In genomic region chr5:6636293-6636692, GRCh38 we compare ENCODE assay signal across 21 cellular contexts. TPM values are rescaled to one million over a fixed set of nuclear protein-coding genes. Genes with fewer than 3 reads are reported as not detected.
DNase-seq lines count a peak whose midpoint lies in the region; ATAC-seq, FAIRE-seq and TF ChIP-seq lines count a peak whose summit lies in the region.
"Had no signal": no experiment of that assay in that cellular context is flagged by ENCODE, and none has a peak within 500 bp of the region (broad histone marks: within the 10 kb centered on the region; RNA-seq: fewer than 3 reads in every experiment).

No MANE protein-coding gene starts in this region.

- 0 out of 2 replicates have a peak, but pooled peaks cover under 1% of the 10 kb centered on the region for H4K20me1 ChIP-seq in HepG2 (ENCODE audit: insufficient read depth, low read length)

- H3K4me1 ChIP-seq in liver (ENCODE audit: control insufficient read depth in 4 of 4, insufficient read depth in 4 of 4, low read length in 3 of 4) (peaks cover 8 to 46% (median 34%) of the 10 kb centered on the region in 4 donors), HepG2 (ENCODE audit: insufficient read depth, low read length) (peaks cover 42% of the 10 kb centered on the region), left lung (peaks cover 0 to 33% of the 10 kb centered on the region in 2 donors)

- in situ Hi-C loops in HepG2 (cut with HindIII; ENCODE audit: extremely low pct_ligation_motif_present, low pct_unique_long_range_greater_than_20kb) = no loop called here

- peak overlapping the region; percentile 34 for H3K27ac Mint-ChIP-seq in activated T-helper 17 cell treated with anti-CD3 and anti-CD28 coated beads, Interleukin-2, amount 50 U/mL, for 72 hours
- H3K27ac Mint-ChIP-seq: activated CD8-positive, alpha-beta T cell treated with anti-CD3 and anti-CD28 coated beads, Interleukin-2, amount 10 ng/mL, durations not matched to agents 7 days and 5 days; activated T-cell treated with anti-CD3 and anti-CD28 coated beads, Interleukin-2, amount 50 U/mL, for 72 hours; CD8-positive, alpha-beta T cell had no signal

- no peak for TF ChIP-seq POLR2A in HepG2 (IDR thresholded peaks at IDR 0.05; ENCODE audit: insufficient read depth in 1 of 2, low read depth in 2 of 2, low read length in 2 of 2)

- peaks cover 8% of the 10 kb centered on the region for H3K4me1 Mint-ChIP-seq in activated T-helper 17 cell treated with anti-CD3 and anti-CD28 coated beads, Interleukin-2, amount 50 U/mL, for 72 hours

- no peaks in the 10 kb centered on the region for H3K27me3 Mint-ChIP-seq in activated T-helper 17 cell treated with anti-CD3 and anti-CD28 coated beads, Interleukin-2, amount 50 U/mL, for 72 hours

- H3K36me3 Mint-ChIP-seq in activated T-helper 17 cell treated with anti-CD3 and anti-CD28 coated beads, Interleukin-2, amount 50 U/mL, for 72 hours (ENCODE audit: low read depth) = peaks cover 18% of the 10 kb centered on the region

- H3K4me3 ChIP-seq in liver (ENCODE audit: low read depth in 1 of 3, low read length in 3 of 3) (no peak overlapping the region), HepG2 (replicated peaks in 1 of 3; ENCODE audit: insufficient read depth in 1 of 3, low read depth in 2 of 3, low read length in 3 of 3) (no peak overlapping the region), left lung (no peak overlapping the region), H7 (ENCODE audit: insufficient read depth, low read depth, low read length) (no peak overlapping the region)
- H3K4me3 ChIP-seq: cardiac muscle cell, dorsolateral prefrontal cortex, heart right ventricle, right atrium auricular region, uterus had no signal

- no peaks in the 10 kb centered on the region for H3K9me3 Mint-ChIP-seq in activated T-helper 17 cell treated with anti-CD3 and anti-CD28 coated beads, Interleukin-2, amount 50 U/mL, for 72 hours
- H3K9me3 Mint-ChIP-seq: activated T-cell treated with anti-CD3 and anti-CD28 coated beads, Interleukin-2, amount 50 U/mL, for 72 hours; CD8-positive, alpha-beta T cell; HFFc6 had no signal

- TF ChIP-seq EP300 in HepG2 (IDR thresholded peaks at IDR 0.05; ENCODE audit: low read depth in 2 of 2, low read length in 2 of 2) (no peak), HepG2 (CRISPR knock-in tag; IDR thresholded peaks at IDR 0.05; ENCODE audit: borderline replicate concordance) (no peak)

- H3K9me3 ChIP-seq in liver (ENCODE audit: control insufficient read depth in 4 of 4, low read length in 3 of 4) = no peaks in the 10 kb centered on the region
- no peaks in the 10 kb centered on the region for H3K9me3 ChIP-seq in HepG2 (ENCODE audit: low read length)
- H3K9me3 ChIP-seq in left lung = no peaks in the 10 kb centered on the region
- H3K9me3 ChIP-seq: heart right ventricle, neutrophil, right atrium auricular region, uterus had no signal

- no peak for ATAC-seq in HepG2
- ATAC-seq in activated T-helper 17 cell treated with anti-CD3 and anti-CD28 coated beads, Interleukin-2, amount 50 U/mL, for 72 hours (replicated peaks) = no peak
- peak; percentile 11 for ATAC-seq in left lung
- no peak for ATAC-seq in HG02798 (IDR thresholded peaks at IDR 0.05; ENCODE audit: poor library complexity, unreplicated experiment)
- ATAC-seq in GM21619 (IDR thresholded peaks at IDR 0.05; ENCODE audit: unreplicated experiment) = no peak
- ATAC-seq: activated CD8-positive, alpha-beta T cell treated with anti-CD3 and anti-CD28 coated beads, Interleukin-2, amount 10 ng/mL, durations not matched to agents 7 days and 5 days; activated T-cell treated with anti-CD3 and anti-CD28 coated beads, Interleukin-2, amount 50 U/mL, for 72 hours; CD8-positive, alpha-beta T cell; heart right ventricle; Right ventricle myocardium inferior had no signal

- H3K27me3 ChIP-seq in liver (ENCODE audit: control insufficient read depth in 4 of 4, insufficient read depth in 4 of 4, low read length in 3 of 4) (no peaks in the 10 kb centered on the region), HepG2 (ENCODE audit: control insufficient read depth in 1 of 2, insufficient read depth in 2 of 2, low read length in 2 of 2) (no peaks in the 10 kb centered on the region; a peak in 1 of 5 replicates), left lung (no peaks in the 10 kb centered on the region), H7 (ENCODE audit: control insufficient read depth, insufficient read depth, low read length) (no peaks in the 10 kb centered on the region)
- H3K27me3 ChIP-seq: cardiac muscle cell, dorsolateral prefrontal cortex, heart right ventricle, right atrium auricular region, uterus had no signal

- CTCF ChIA-PET in HepG2 (lab: Yijun Ruan, JAX; ENCODE audit: low intra/inter-chr PET ratio, low total read pairs) = no interaction called here

- H3K4me3 Mint-ChIP-seq in activated T-helper 17 cell treated with anti-CD3 and anti-CD28 coated beads, Interleukin-2, amount 50 U/mL, for 72 hours = no peak overlapping the region
- H3K4me3 Mint-ChIP-seq: activated CD8-positive, alpha-beta T cell treated with anti-CD3 and anti-CD28 coated beads, Interleukin-2, amount 10 ng/mL, durations not matched to agents 7 days and 5 days; activated T-cell treated with anti-CD3 and anti-CD28 coated beads, Interleukin-2, amount 50 U/mL, for 72 hours; CD8-positive, alpha-beta T cell had no signal

- H3K79me2 ChIP-seq in HepG2 (ENCODE audit: insufficient read depth, low read length) = peaks cover 20% of the 10 kb centered on the region

- H2AFZ ChIP-seq in HepG2 (ENCODE audit: low read length) = no peak overlapping the region

- H3K36me3 ChIP-seq in liver (ENCODE audit: control insufficient read depth in 4 of 4, insufficient read depth in 3 of 4, low read depth in 1 of 4, low read length in 3 of 4) (peaks cover 0 to 3% (median 0%) of the 10 kb centered on the region in 4 donors), HepG2 (replicated peaks in 1 of 2; ENCODE audit: control insufficient read depth in 1 of 2, insufficient read depth in 2 of 2, low read length in 2 of 2) (peaks cover 0 to 2% of the 10 kb centered on the region in 2 experiments; a peak in 1 of 5 replicates), left lung (peaks cover 0 to 1% of the 10 kb centered on the region in 2 donors), H7 (replicated peaks; ENCODE audit: control insufficient read depth, insufficient read depth, low read length) (peaks cover 4% of the 10 kb centered on the region)
- H3K36me3 ChIP-seq: neutrophil, right atrium auricular region, uterus had no signal

- POLR2A ChIA-PET in HepG2 (lab: Yijun Ruan, JAX) = no interaction called here

- no TSS peak for BruUV-seq in HepG2 (replicated peaks; lab: Mats Ljungman, UMichigan)

- H3K27ac ChIP-seq in liver (ENCODE audit: low read depth in 1 of 2, low read length in 2 of 2) (peak overlapping the region; percentile 18 to 56), HepG2 (ENCODE audit: extremely low read length, insufficient read depth, low read length) (no peak overlapping the region), left lung (no peak overlapping the region)
- H3K27ac ChIP-seq: cardiac muscle cell, dorsolateral prefrontal cortex, heart right ventricle, neutrophil, right atrium auricular region, uterus had no signal

- DNase-seq in HepG2 (ENCODE audit: low spot score) (no peak), left lung (peak; percentile 43 to 76), H7 (no peak), Kasumi-1 (lab: John Stamatoyannopoulos, UW) (no peak)
- DNase-seq: activated CD8-positive, alpha-beta T cell treated with anti-CD3 and anti-CD28 coated beads, Interleukin-2, amount 10 ng/mL, durations not matched to agents 7 days and 5 days; activated T-cell treated with anti-CD3 and anti-CD28 coated beads, Interleukin-2, amount 50 U/mL, for 72 hours; CD8-positive, alpha-beta T cell; dorsolateral prefrontal cortex; heart right ventricle; HFFc6; kidney; stimulated activated naive CD4-positive, alpha-beta T cell treated with Interleukin-2 at 50 U/mL for 16 hours; uterus had no signal

- no peak for FAIRE-seq in HepG2 (lab: Jason Lieb, UNC)
- FAIRE-seq: kidney had no signal

- intact Hi-C loops in HepG2 (cut with micrococcal nuclease; ENCODE audit: unreplicated experiment) = no loop called here
- intact Hi-C loops in left lung (cut with DNase I) = loop anchor here in 1 of 2 donors (10.0 kb wide), 1 partner anchor 109 kb away; no protein-coding TSS in a partner anchor

- no peak overlapping the region for H3K4me2 ChIP-seq in HepG2 (ENCODE audit: low read depth, low read length)

- H3K9ac ChIP-seq in liver (ENCODE audit: low read depth in 1 of 2, low read length in 2 of 2) = no peak overlapping the region
- H3K9ac ChIP-seq in HepG2 (ENCODE audit: insufficient read depth, low read depth, low read length) = no peak overlapping the region

- no peak for TF ChIP-seq CTCF in liver (IDR thresholded peaks at IDR 0.05; ENCODE audit: low read depth, low read length, missing input control)
- TF ChIP-seq CTCF in HepG2 (CRISPR knock-in tag; IDR thresholded peaks at IDR 0.05) = no peak
- TF ChIP-seq CTCF in left lung (IDR thresholded peaks at IDR 0.05) = no peak

- 37% methylated on average over 5 of the region's 5 CpGs for WGBS in liver
- WGBS in HepG2 (ENCODE audit: low lambda C conversion rate) = 54% methylated on average over 5 of the region's 5 CpGs

- TF ChIP-seq RAD21 in liver (IDR thresholded peaks at IDR 0.05) (peak in 1 of 2 donors; percentile 32), HepG2 (CRISPR knock-in tag; IDR thresholded peaks at IDR 0.05) (no peak)

RNA-seq across cellular contexts. Expression of gene SRD5A1, which starts 3.1 kb away (rescaled TPM):
- total RNA-seq in liver = 10 to 100 TPM in 1 of 2 donors, 1 to 10 TPM in 1; 6.3 to 87.0 TPM
- 10 to 100 TPM; 43.1 to 52.2 TPM for polyA plus RNA-seq in liver
- 6.1 and 7.1 TPM in 2 replicates for total RNA-seq in HepG2 (2016; rRNA removed; fragmentation: Illumina TruSeq; extraction: Trizol)
- total RNA-seq in HepG2 (2016; cell fraction: cytosol; rRNA removed; fragmentation: Illumina TruSeq; extraction: Trizol; ENCODE audit: low read depth) = 2.8 and 4.1 TPM in 2 replicates
- total RNA-seq in HepG2 (2016; cell fraction: insoluble cytoplasmic fraction; rRNA removed; fragmentation: Illumina TruSeq; extraction: Trizol) = 5.8 and 5.9 TPM in 2 replicates
- total RNA-seq in HepG2 (2016; cell fraction: membrane; rRNA removed; fragmentation: Illumina TruSeq; extraction: Trizol) = 5.5 and 6.5 TPM in 2 replicates
- 4.9 and 7.7 TPM in 2 replicates for total RNA-seq in HepG2 (2016; cell fraction: nucleus; rRNA removed; fragmentation: Illumina TruSeq; extraction: Trizol)
- polyA plus RNA-seq in HepG2 (2011; rRNA removed) = 9.9 and 11.3 TPM in 2 replicates
- polyA plus RNA-seq in HepG2 (2011; cell fraction: cytosol; rRNA removed) = 7.8 and 8.2 TPM in 2 replicates
- 10.7 TPM in 2 replicates for polyA plus RNA-seq in HepG2 (2011; cell fraction: nucleus; rRNA removed)
- 4.4 and 4.9 TPM in 2 replicates for polyA plus RNA-seq in HepG2 (2012)
- polyA plus RNA-seq in HepG2 (2016; cell fraction: cytosol; fragmentation: Illumina TruSeq; extraction: Trizol; ENCODE audit: low read depth) = 3.6 and 3.9 TPM in 2 replicates
- polyA plus RNA-seq in HepG2 (2016; cell fraction: insoluble cytoplasmic fraction; fragmentation: Illumina TruSeq; extraction: Trizol; ENCODE audit: low read depth) = 8.8 and 9.6 TPM in 2 replicates
- polyA plus RNA-seq in HepG2 (2016; cell fraction: membrane; fragmentation: Illumina TruSeq; extraction: Trizol; ENCODE audit: low read depth) = 6.4 and 6.8 TPM in 2 replicates
- 8.8 and 9.4 TPM in 2 replicates for polyA plus RNA-seq in HepG2 (2016; cell fraction: nucleus; fragmentation: Illumina TruSeq; extraction: Trizol; ENCODE audit: insufficient read depth, low read depth)
- polyA minus RNA-seq in HepG2 (2011; rRNA and poly(A)+ RNA removed; ENCODE audit: low replicate concordance) = 19.3 and 93.8 TPM in 2 replicates
- 2.8 and 4.6 TPM in 2 replicates for polyA minus RNA-seq in HepG2 (2011; cell fraction: cytosol; rRNA and poly(A)+ RNA removed)
- polyA minus RNA-seq in HepG2 (2011; cell fraction: nucleus; rRNA and poly(A)+ RNA removed) = 10.6 and 11.2 TPM in 2 replicates
- total RNA-seq in activated T-helper 17 cell treated with anti-CD3 and anti-CD28 coated beads, Interleukin-2, amount 50 U/mL, for 72 hours = 1 to 10 TPM; 8.3 to 10.0 TPM
- total RNA-seq in left lung = 10 to 100 TPM; 10.1 to 14.5 TPM
- 17.1 and 27.7 TPM in 2 replicates for total RNA-seq in H7 (2014; rRNA removed; shearing (Covaris generic))

RNA-seq across cellular contexts. Expression of gene NSUN2, which starts 3.4 kb away (rescaled TPM):
- total RNA-seq in liver (10 to 100 TPM; 26.9 to 52.2 TPM), HepG2 (2016; rRNA removed; fragmentation: Illumina TruSeq; extraction: Trizol) (69.1 and 71.4 TPM in 2 replicates), left lung (10 to 100 TPM; 37.5 to 49.5 TPM)
- polyA plus RNA-seq in liver (10 to 100 TPM; 27.2 to 29.1 TPM), HepG2 (2011; rRNA removed) (51.7 and 52.1 TPM in 2 replicates)
- 12.3 and 15.9 TPM in 2 replicates for total RNA-seq in HepG2 (2016; cell fraction: cytosol; rRNA removed; fragmentation: Illumina TruSeq; extraction: Trizol; ENCODE audit: low read depth)
- 58.5 and 66.7 TPM in 2 replicates for total RNA-seq in HepG2 (2016; cell fraction: insoluble cytoplasmic fraction; rRNA removed; fragmentation: Illumina TruSeq; extraction: Trizol)
- total RNA-seq in HepG2 (2016; cell fraction: membrane; rRNA removed; fragmentation: Illumina TruSeq; extraction: Trizol) = 16.2 and 18.1 TPM in 2 replicates
- 50.6 and 60.7 TPM in 2 replicates for total RNA-seq in HepG2 (2016; cell fraction: nucleus; rRNA removed; fragmentation: Illumina TruSeq; extraction: Trizol)
- polyA plus RNA-seq in HepG2 (2011; cell fraction: cytosol; rRNA removed) = 24.9 and 27.2 TPM in 2 replicates
- polyA plus RNA-seq in HepG2 (2011; cell fraction: nucleus; rRNA removed) = 138 and 148 TPM in 2 replicates
- polyA plus RNA-seq in HepG2 (2012) = 44.6 and 48.0 TPM in 2 replicates
- 2.3 and 3.1 TPM in 2 replicates for polyA plus RNA-seq in HepG2 (2016; cell fraction: cytosol; fragmentation: Illumina TruSeq; extraction: Trizol; ENCODE audit: low read depth)
- 59.3 and 62.8 TPM in 2 replicates for polyA plus RNA-seq in HepG2 (2016; cell fraction: insoluble cytoplasmic fraction; fragmentation: Illumina TruSeq; extraction: Trizol; ENCODE audit: low read depth)
- 7.1 and 8.4 TPM in 2 replicates for polyA plus RNA-seq in HepG2 (2016; cell fraction: membrane; fragmentation: Illumina TruSeq; extraction: Trizol; ENCODE audit: low read depth)
- polyA plus RNA-seq in HepG2 (2016; cell fraction: nucleus; fragmentation: Illumina TruSeq; extraction: Trizol; ENCODE audit: insufficient read depth, low read depth) = 140 and 147 TPM in 2 replicates
- polyA minus RNA-seq in HepG2 (2011; rRNA and poly(A)+ RNA removed; ENCODE audit: low replicate concordance) = 25.9 and 113 TPM in 2 replicates
- polyA minus RNA-seq in HepG2 (2011; cell fraction: cytosol; rRNA and poly(A)+ RNA removed) = 17.2 and 20.0 TPM in 2 replicates
- 82.3 and 82.4 TPM in 2 replicates for polyA minus RNA-seq in HepG2 (2011; cell fraction: nucleus; rRNA and poly(A)+ RNA removed)
- total RNA-seq in activated T-helper 17 cell treated with anti-CD3 and anti-CD28 coated beads, Interleukin-2, amount 50 U/mL, for 72 hours = 100 to 1,000 TPM in 1 of 2 donors, 10 to 100 TPM in 1; 61.2 to 128 TPM
- 71.1 and 73.1 TPM in 2 replicates for total RNA-seq in H7 (2014; rRNA removed; shearing (Covaris generic))

Comparison
In these comparisons a context has a peak if more than half of its experiments do, and no peak if none do; other contexts are left out.
1. H3K27ac ChIP-seq: peak in liver (2 of 2); none in HepG2 (single experiment) and left lung (0 of 2).
2. DNase-seq: peak in left lung (2 of 2); none in HepG2 (single experiment), H7 (single experiment) and Kasumi-1 (0 of 2).